18 cellular contexts compared by ENCODE assay signal in genomic region chr2:27996156-27996920, GRCh38.
"Had no signal": no experiment of that assay in that cellular context is flagged by ENCODE, and none has a peak within 500 bp of the region (broad histone marks: within the 10 kb centered on the region; RNA-seq: fewer than 3 reads in every experiment).

No MANE protein-coding gene starts in this region.

- ATAC-seq: activated CD4-positive, alpha-beta T cell treated with anti-CD3 and anti-CD28 coated beads for 36 hours; esophagus mucosa; left cardiac atrium; right lobe of liver had no signal

- H3K27ac Mint-ChIP-seq: activated CD4-positive, alpha-beta T cell treated with anti-CD3 and anti-CD28 coated beads for 36 hours; activated naive CD4-positive, alpha-beta T cell treated with anti-CD3 and anti-CD28 coated beads for 36 hours; nephron had no signal

- H3K27me3 Mint-ChIP-seq: activated CD4-positive, alpha-beta T cell treated with anti-CD3 and anti-CD28 coated beads for 36 hours had no signal

- H3K4me3 ChIP-seq: right lobe of liver, skin epidermis, suprapubic skin, tibial artery had no signal

- H3K27ac ChIP-seq: right lobe of liver, skin epidermis, suprapubic skin, tibial artery had no signal

- H3K9me3 ChIP-seq: right lobe of liver, suprapubic skin, tibial artery had no signal

- H3K4me3 Mint-ChIP-seq: activated CD4-positive, alpha-beta T cell treated with anti-CD3 and anti-CD28 coated beads for 36 hours; activated naive CD4-positive, alpha-beta T cell treated with anti-CD3 and anti-CD28 coated beads for 36 hours; nephron had no signal

- H3K4me1 ChIP-seq: right lobe of liver had no signal

- H3K27me3 ChIP-seq: right lobe of liver, suprapubic skin, tibial artery had no signal

- DNase-seq: activated CD4-positive, alpha-beta T cell treated with anti-CD3 and anti-CD28 coated beads for 36 hours; activated CD4-positive, CD25-positive, alpha-beta regulatory T cell; activated CD8-positive, alpha-beta memory T cell treated with anti-CD3 and anti-CD28 coated beads for 24 hours; activated effector memory CD4-positive, alpha-beta T cell treated with Interleukin-2 at 50 U/mL for 16 hours; activated naive CD4-positive, alpha-beta T cell treated with anti-CD3 and anti-CD28 coated beads for 36 hours; amygdala; central memory CD4-positive, alpha-beta T cell; foreskin fibroblast; head of caudate nucleus; hippocampal formation; left cardiac atrium; right lobe of liver; stimulated activated naive CD4-positive, alpha-beta T cell; tibial artery had no signal

- H3K36me3 ChIP-seq: right lobe of liver, suprapubic skin, tibial artery had no signal
